ENCODE assay signal across 11 cellular contexts in the genomic region with DNA sequence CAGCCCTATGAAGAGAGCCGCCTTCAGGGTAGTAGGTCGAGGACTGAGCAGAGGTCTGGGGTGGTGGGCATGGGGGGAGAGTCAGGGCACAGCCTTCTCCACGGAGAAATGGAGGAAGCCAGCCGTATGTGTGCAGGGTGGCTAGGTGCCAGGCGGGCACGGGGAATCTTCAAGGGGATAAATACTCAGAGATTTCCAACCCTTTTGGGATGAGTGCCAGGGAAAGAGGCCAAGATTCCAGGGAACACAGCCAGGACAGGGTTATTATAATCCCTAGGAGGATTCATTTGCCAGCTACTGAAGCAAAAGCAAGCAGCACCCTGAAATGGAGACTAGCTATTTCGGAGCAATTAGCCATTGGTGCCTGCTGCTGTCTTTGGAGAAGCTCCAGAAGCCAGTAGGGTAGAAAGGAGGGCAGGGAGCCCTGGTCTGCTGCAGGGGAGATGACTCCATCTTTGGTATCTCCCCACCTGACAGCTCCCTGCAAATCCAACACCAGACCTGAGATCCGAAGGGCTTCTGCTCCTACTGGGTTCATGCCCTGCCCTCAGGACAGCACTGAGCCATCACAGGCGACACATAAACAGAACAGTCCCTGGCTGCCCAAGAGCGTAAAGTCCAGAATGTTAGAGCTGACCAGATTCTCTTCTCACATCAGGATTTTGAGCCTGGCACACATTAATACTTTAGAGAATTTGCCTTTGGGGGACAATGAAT.
A peak's percentile ranks its signal among the peaks of the same experiment; 100 is the strongest.
DNase-seq lines count a peak whose midpoint lies in the region; ATAC-seq, FAIRE-seq and TF ChIP-seq lines count a peak whose summit lies in the region.
"Had no signal": no experiment of that assay in that cellular context is flagged by ENCODE, and none has a peak within 500 bp of the region (broad histone marks: within the 10 kb centered on the region; RNA-seq: fewer than 3 reads in every experiment).

No MANE protein-coding gene starts in this region.

- H3K27ac Mint-ChIP-seq in activated naive CD8-positive, alpha-beta T cell treated with anti-CD3 and anti-CD28 coated beads for 36 hours = no peak overlapping the region

- peaks cover 8% of the 10 kb centered on the region for H3K4me1 ChIP-seq in lower lobe of right lung

- ATAC-seq in lower lobe of right lung (peak; percentile 40 to 60), GM21717 (IDR thresholded peaks at IDR 0.05; ENCODE audit: unreplicated experiment) (no peak), HG02571 (IDR thresholded peaks at IDR 0.05; ENCODE audit: unreplicated experiment) (no peak)

- no peak for TF ChIP-seq CTCF in bronchial epithelial cell (IDR thresholded peaks at IDR 0.05; ENCODE audit: insufficient read depth, low read length, severe bottlenecking)
- no peak for TF ChIP-seq CTCF in lower lobe of right lung (IDR thresholded peaks at IDR 0.05)

- no peaks in the 10 kb centered on the region for H3K4me1 Mint-ChIP-seq in activated naive CD8-positive, alpha-beta T cell treated with anti-CD3 and anti-CD28 coated beads for 36 hours

- DNase-seq in AG08396 (ENCODE audit: low spot score) = peak; percentile 45
- peak; percentile 100 for DNase-seq in NCI-H1105 (lab: John Stamatoyannopoulos, UW)
- DNase-seq in bronchial epithelial cell (ENCODE audit: low read depth) = peak; percentile 67
- DNase-seq in lower lobe of right lung = peak; percentile 61
- no peak for DNase-seq in activated naive CD8-positive, alpha-beta T cell treated with anti-CD3 and anti-CD28 coated beads for 36 hours
- DNase-seq in activated naive CD4-positive, alpha-beta T cell treated with anti-CD3 and anti-CD28 coated beads, Interleukin-2, amount 50 U/mL, for 16 hours = no peak
- DNase-seq: KBM-7 had no signal

- no peaks in the 10 kb centered on the region for H3K36me3 ChIP-seq in bronchial epithelial cell (ENCODE audit: control insufficient read depth, insufficient read depth, low read length)
- H3K36me3 ChIP-seq in lower lobe of right lung = no peaks in the 10 kb centered on the region

- H3K9me3 ChIP-seq in lower lobe of right lung = no peaks in the 10 kb centered on the region

- H3K27ac ChIP-seq in lower lobe of right lung = no peak overlapping the region

- no peaks in the 10 kb centered on the region for H3K9me3 Mint-ChIP-seq in activated naive CD8-positive, alpha-beta T cell treated with anti-CD3 and anti-CD28 coated beads for 36 hours

- FAIRE-seq in bronchial epithelial cell (lab: Jason Lieb, UNC) = no peak
- FAIRE-seq: endothelial cell of umbilical vein, GM12891 had no signal

- no peak overlapping the region for H3K4me3 Mint-ChIP-seq in activated naive CD8-positive, alpha-beta T cell treated with anti-CD3 and anti-CD28 coated beads for 36 hours

- intact Hi-C loops in lower lobe of right lung (cut with DNase I) = no loop called here

- H3K27me3 Mint-ChIP-seq in activated naive CD8-positive, alpha-beta T cell treated with anti-CD3 and anti-CD28 coated beads for 36 hours = no peaks in the 10 kb centered on the region

- H3K4me3 ChIP-seq in bronchial epithelial cell (ENCODE audit: low read depth, low read length) (no peak overlapping the region), lower lobe of right lung (peak overlapping the region; percentile 19)

- H3K27me3 ChIP-seq in bronchial epithelial cell (ENCODE audit: control insufficient read depth, insufficient read depth, low read length) (peaks cover 12% of the 10 kb centered on the region), lower lobe of right lung (ENCODE audit: low read depth) (no peaks in the 10 kb centered on the region)

- no peaks in the 10 kb centered on the region for H3K36me3 Mint-ChIP-seq in activated naive CD8-positive, alpha-beta T cell treated with anti-CD3 and anti-CD28 coated beads for 36 hours

Comparison
In these comparisons a context has a peak if more than half of its experiments do, and no peak if none do; other contexts are left out.
1. DNase-seq: peak in AG08396 (single experiment), NCI-H1105 (single experiment), bronchial epithelial cell (single experiment) and lower lobe of right lung (single experiment); none in activated naive CD8-positive, alpha-beta T cell treated with anti-CD3 and anti-CD28 coated beads for 36 hours (single experiment) and activated naive CD4-positive, alpha-beta T cell treated with anti-CD3 and anti-CD28 coated beads, Interleukin-2, amount 50 U/mL, for 16 hours (single experiment).
2. ATAC-seq: peak in lower lobe of right lung (2 of 2); none in GM21717 (single experiment) and HG02571 (single experiment).